ENCODE assay signal across 29 cellular contexts in genomic region chr10:19054289-19054688, GRCh38. TPM values are rescaled to one million over a fixed set of nuclear protein-coding genes. Genes with fewer than 3 reads are reported as not detected.
"Had no signal": no experiment of that assay in that cellular context is flagged by ENCODE, and none has a peak within 500 bp of the region (broad histone marks: within the 10 kb centered on the region; RNA-seq: fewer than 3 reads in every experiment).

No MANE protein-coding gene starts in this region.

- H3K4me2 ChIP-seq: hepatocyte had no signal

- H3K27ac ChIP-seq: coronary artery, dorsolateral prefrontal cortex, epithelial cell of prostate, esophagus squamous epithelium, gastroesophageal sphincter, heart left ventricle, hepatocyte, lower lobe of right lung had no signal

- FAIRE-seq: endometrium, frontal cortex had no signal

- H3K9me3 ChIP-seq: esophagus squamous epithelium, gastroesophageal sphincter, lower lobe of right lung, mucosa of descending colon had no signal

- H3K36me3 ChIP-seq: esophagus squamous epithelium, gastroesophageal sphincter, heart left ventricle, lower lobe of right lung had no signal

- ATAC-seq: effector memory CD8-positive, alpha-beta T cell; esophagus mucosa; gastroesophageal sphincter; heart left ventricle; left lobe of liver; left ventricle myocardium superior; lower lobe of right lung; mucosa of descending colon had no signal

- H3K4me1 ChIP-seq: esophagus squamous epithelium, gastroesophageal sphincter, heart left ventricle, lower lobe of right lung had no signal

- H3K27me3 ChIP-seq: esophagus squamous epithelium, gastroesophageal sphincter, heart left ventricle, hepatocyte had no signal

- H3K4me3 ChIP-seq: coronary artery, dorsolateral prefrontal cortex, esophagus squamous epithelium, gastroesophageal sphincter, heart left ventricle, hepatocyte, lower lobe of right lung, mucosa of descending colon had no signal

- DNase-seq: dermis blood vessel endothelial cell; dorsolateral prefrontal cortex; effector CD8-positive, alpha-beta T cell; effector memory CD8-positive, alpha-beta T cell; endodermal cell; erythroblast; esophagus squamous epithelium; foreskin fibroblast; heart left ventricle; hypothalamus; immature natural killer cell; islet precursor cell; kidney; kidney glomerular epithelial cell; left colon; left ventricle myocardium superior; lower lobe of right lung; mesenchymal stem cell; mucosa of descending colon had no signal

- H2AFZ ChIP-seq: hepatocyte had no signal

RNA-seq across cellular contexts. Expression of gene MALRD1, which starts 5.7 kb away (rescaled TPM):
- total RNA-seq: dermis blood vessel endothelial cell, left lobe of liver, lung microvascular endothelial cell, myocyte had no signal
- polyA plus RNA-seq: immature natural killer cell had no signal
